ENCODE assay signal across 1 cellular context in genomic region chr1:234997201-234998173, GRCh38.
A peak's percentile ranks its signal among the peaks of the same experiment; 100 is the strongest.
TF ChIP-seq lines count a peak whose summit lies in the region.

No MANE protein-coding gene starts in this region.

TF ChIP-seq in HEK293, 187 proteins besides CTCF, POLR2A, EP300 and RAD21 (continued from another document and continues in another):
- TF ChIP-seq PRDM2 (tag by site-specific recombination; IDR thresholded peaks at IDR 0.05; ENCODE audit: borderline replicate concordance) (no peak), ZNF311 (tag by site-specific recombination; IDR thresholded peaks at IDR 0.05; ENCODE audit: borderline replicate concordance) (no peak), ZNF292 (tag by site-specific recombination; IDR thresholded peaks at IDR 0.05; ENCODE audit: borderline replicate concordance, low read depth) (no peak), ZNF394 (tag by site-specific recombination; IDR thresholded peaks at IDR 0.05; ENCODE audit: borderline replicate concordance) (peak; percentile 64; the same call in 1 of the 2 replicates), REPIN1 (tag by site-specific recombination; IDR thresholded peaks at IDR 0.05; ENCODE audit: low read depth) (no peak; the same call in 1 of the 2 replicates), ZNF341 (tag by site-specific recombination; IDR thresholded peaks at IDR 0.05; ENCODE audit: low read depth) (no peak), ZNF211 (tag by site-specific recombination; IDR thresholded peaks at IDR 0.05; ENCODE audit: low read depth) (no peak), ZNF433 (tag by site-specific recombination; IDR thresholded peaks at IDR 0.05; ENCODE audit: low read depth) (no peak), ZNF530 (tag by site-specific recombination; IDR thresholded peaks at IDR 0.05; ENCODE audit: low read depth) (no peak), FEZF1 (tag by site-specific recombination; IDR thresholded peaks at IDR 0.05) (peak; percentile 40; the same call in 1 of the 2 replicates), ZNF473 (tag by site-specific recombination; IDR thresholded peaks at IDR 0.05) (no peak), ZNF37A (tag by site-specific recombination; IDR thresholded peaks at IDR 0.05) (0 out of 2 replicates have a peak, but pooled peaks have one; percentile 5), ZNF155 (tag by site-specific recombination; IDR thresholded peaks at IDR 0.05) (no peak), PATZ1 (tag by site-specific recombination; IDR thresholded peaks at IDR 0.05) (peak; percentile 82), ZNF701 (tag by site-specific recombination; IDR thresholded peaks at IDR 0.05) (no peak), ZNF777 (tag by site-specific recombination; IDR thresholded peaks at IDR 0.05; ENCODE audit: borderline replicate concordance) (no peak), ZNF776 (tag by site-specific recombination; IDR thresholded peaks at IDR 0.05; ENCODE audit: borderline replicate concordance) (no peak), ZNF169 (tag by site-specific recombination; IDR thresholded peaks at IDR 0.05) (no peak), ZNF140 (tag by site-specific recombination; IDR thresholded peaks at IDR 0.05) (no peak), YY1 (tag by site-specific recombination; IDR thresholded peaks at IDR 0.05) (no peak), ZNF274 (IDR thresholded peaks at IDR 0.05; ENCODE audit: low read length) (no peak), ZNF274 (tag by site-specific recombination; IDR thresholded peaks at IDR 0.05; ENCODE audit: borderline replicate concordance) (no peak), ZNF121 (tag by site-specific recombination; IDR thresholded peaks at IDR 0.05) (no peak), ZNF426 (tag by site-specific recombination; IDR thresholded peaks at IDR 0.05) (no peak), MZF1 (tag by site-specific recombination; IDR thresholded peaks at IDR 0.05; ENCODE audit: borderline replicate concordance) (no peak), ZNF768 (tag by site-specific recombination; IDR thresholded peaks at IDR 0.05) (no peak), ZBTB48 (tag by site-specific recombination; IDR thresholded peaks at IDR 0.05) (peak; percentile 79), ZNF830 (tag by site-specific recombination; IDR thresholded peaks at IDR 0.05; ENCODE audit: low read depth) (no peak), ZSCAN16 (tag by site-specific recombination; IDR thresholded peaks at IDR 0.05) (no peak), ZBTB20 (tag by site-specific recombination; IDR thresholded peaks at IDR 0.05) (peak; percentile 49; the same call in 1 of the 2 replicates), KLF8 (tag by site-specific recombination; IDR thresholded peaks at IDR 0.05) (peak; percentile 67), KLF17 (tag by site-specific recombination; IDR thresholded peaks at IDR 0.05) (peak; percentile 95), ZSCAN23 (tag by site-specific recombination; IDR thresholded peaks at IDR 0.05) (no peak), ZNF76 (tag by site-specific recombination; IDR thresholded peaks at IDR 0.05; ENCODE audit: borderline replicate concordance, low read depth) (peak; percentile 42; the same call in 1 of the 2 replicates), KLF9 (tag by site-specific recombination; IDR thresholded peaks at IDR 0.05; ENCODE audit: low read depth) (no peak), ZNF670 (tag by site-specific recombination; IDR thresholded peaks at IDR 0.05; ENCODE audit: low read depth) (no peak), ZNF146 (tag by site-specific recombination; IDR thresholded peaks at IDR 0.05) (no peak), ZFP41 (tag by site-specific recombination; IDR thresholded peaks at IDR 0.05; ENCODE audit: borderline replicate concordance) (no peak), ZNF449 (tag by site-specific recombination; IDR thresholded peaks at IDR 0.05) (peak; percentile 67; the same call in 1 of the 2 replicates), KLF1 (tag by site-specific recombination; IDR thresholded peaks at IDR 0.05) (no peak), ZIC2 (tag by site-specific recombination; IDR thresholded peaks at IDR 0.05) (peak; percentile 89), ZNF184 (tag by site-specific recombination; IDR thresholded peaks at IDR 0.05) (peak; percentile 97), ZNF174 (tag by site-specific recombination; IDR thresholded peaks at IDR 0.05) (no peak), ZBTB26 (tag by site-specific recombination; optimal IDR thresholded peaks at IDR 0.05) (no peak), PRDM1 (tag by site-specific recombination; IDR thresholded peaks at IDR 0.05) (no peak), HIC1 (tag by site-specific recombination; IDR thresholded peaks at IDR 0.05) (peak; percentile 60; the same call in 1 of the 2 replicates), GLI4 (tag by site-specific recombination; IDR thresholded peaks at IDR 0.05) (peak; percentile 16; the same call in 1 of the 2 replicates), ZNF654 (tag by site-specific recombination; IDR thresholded peaks at IDR 0.05; ENCODE audit: low read depth) (no peak), ZNF501 (tag by site-specific recombination; IDR thresholded peaks at IDR 0.05) (peak; percentile 82), ZNF16 (tag by site-specific recombination; IDR thresholded peaks at IDR 0.05; ENCODE audit: low read depth) (no peak), EGR2 (tag by site-specific recombination; IDR thresholded peaks at IDR 0.05; ENCODE audit: low read depth) (0 out of 2 replicates have a peak, but pooled peaks have one; percentile 22), ZNF132 (tag by site-specific recombination; IDR thresholded peaks at IDR 0.05; ENCODE audit: borderline replicate concordance) (no peak), ELK4 (IDR thresholded peaks at IDR 0.05; ENCODE audit: borderline replicate concordance, low read depth, low read length) (no peak), RBAK (tag by site-specific recombination; IDR thresholded peaks at IDR 0.05) (no peak), ZNF645 (tag by site-specific recombination; IDR thresholded peaks at IDR 0.05) (no peak)
